In the genomic region with DNA sequence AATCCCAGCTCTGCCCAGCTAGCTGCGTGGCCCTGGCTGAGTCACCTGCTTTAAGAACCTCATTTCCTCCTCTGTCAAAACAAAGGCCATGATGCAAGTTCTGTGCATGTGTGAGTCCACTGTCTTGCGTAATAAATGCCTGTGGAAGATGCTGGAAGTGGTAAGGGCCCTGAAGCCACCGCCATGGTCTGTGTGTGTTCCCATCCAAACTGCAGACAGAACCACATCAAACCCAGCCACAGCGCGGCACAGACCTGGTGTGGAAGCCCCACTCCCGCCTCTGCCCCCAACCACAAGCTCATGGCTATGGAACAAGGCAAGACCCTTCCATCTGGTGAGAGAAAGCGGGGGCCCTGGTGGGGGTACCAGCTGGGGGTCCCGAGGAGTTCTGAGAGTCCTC, we compare ENCODE assay signal across 11 cellular contexts. TPM values are rescaled to one million over a fixed set of nuclear protein-coding genes. Genes with fewer than 3 reads are reported as not detected.
DNase-seq lines count a peak whose midpoint lies in the region; ATAC-seq and TF ChIP-seq lines count a peak whose summit lies in the region.
"Had no signal": no experiment of that assay in that cellular context is flagged by ENCODE, and none has a peak within 500 bp of the region (broad histone marks: within the 10 kb centered on the region; RNA-seq: fewer than 3 reads in every experiment).

No MANE protein-coding gene starts in this region.

- no peaks in the 10 kb centered on the region for H3K36me3 Mint-ChIP-seq in activated CD4-positive, alpha-beta T cell treated with anti-CD3 and anti-CD28 coated beads, Interleukin-2, amount 10 ng/mL, durations not matched to agents 7 days and 5 days (ENCODE audit: low read depth)

- intact Hi-C loops in left lung (cut with DNase I) = no loop called here

- no peaks in the 10 kb centered on the region for H3K9me3 Mint-ChIP-seq in activated CD4-positive, alpha-beta T cell treated with anti-CD3 and anti-CD28 coated beads, Interleukin-2, amount 10 ng/mL, durations not matched to agents 7 days and 5 days

- CTCF ChIA-PET in activated CD4-positive, alpha-beta T cell treated with anti-CD3 and anti-CD28 coated beads, Interleukin-2, amount 10 ng/mL, durations not matched to agents 7 days and 5 days (lab: Charles Lee) = interaction anchor here (1.0 kb wide), 1 partner anchor 22 kb away, joined by 3 read pairs; no protein-coding TSS in a partner anchor

- H3K27me3 ChIP-seq in adipocyte (replicated peaks; ENCODE audit: control insufficient read depth, insufficient read depth, low read length) (peaks cover 14% of the 10 kb centered on the region), left lung (peaks cover 12 to 87% of the 10 kb centered on the region in 2 donors)

- TF ChIP-seq CTCF in left lung (IDR thresholded peaks at IDR 0.05) = no peak

- POLR2A ChIA-PET in activated CD4-positive, alpha-beta T cell treated with anti-CD3 and anti-CD28 coated beads, Interleukin-2, amount 10 ng/mL, durations not matched to agents 7 days and 5 days (lab: Charles Lee) = no interaction called here

- H3K27ac ChIP-seq in left lung = peak overlapping the region in 1 of 2 donors; percentile 41

- no peak overlapping the region for H3K27ac Mint-ChIP-seq in activated CD4-positive, alpha-beta T cell treated with anti-CD3 and anti-CD28 coated beads, Interleukin-2, amount 10 ng/mL, durations not matched to agents 7 days and 5 days

- H3K4me3 Mint-ChIP-seq in activated CD4-positive, alpha-beta T cell treated with anti-CD3 and anti-CD28 coated beads, Interleukin-2, amount 10 ng/mL, durations not matched to agents 7 days and 5 days = no peak overlapping the region

- H3K36me3 ChIP-seq in adipocyte (ENCODE audit: control insufficient read depth, insufficient read depth, low read length, severe bottlenecking) (no peaks in the 10 kb centered on the region), left lung (no peaks in the 10 kb centered on the region)
- H3K36me3 ChIP-seq: heart right ventricle had no signal

- no peak overlapping the region for H3K4me3 ChIP-seq in adipocyte (ENCODE audit: low read length)
- no peak overlapping the region for H3K4me3 ChIP-seq in left lung
- H3K4me3 ChIP-seq: heart right ventricle had no signal

- peaks cover 30% of the 10 kb centered on the region for H3K27me3 Mint-ChIP-seq in activated CD4-positive, alpha-beta T cell treated with anti-CD3 and anti-CD28 coated beads, Interleukin-2, amount 10 ng/mL, durations not matched to agents 7 days and 5 days

- peak; percentile 83 to 89 for DNase-seq in AML-193 (lab: John Stamatoyannopoulos, UW)
- DNase-seq in HuH-7 (ENCODE audit: low spot score) = peak; percentile 48
- peak; percentile 80 for DNase-seq in adipocyte (ENCODE audit: low read depth)
- DNase-seq in left lung = peak; percentile 42 to 68
- DNase-seq in NCI-H510A treated with DMSO at 0.1 percent for 48 hours (lab: John Stamatoyannopoulos, UW) = no peak
- no peak for DNase-seq in globus pallidus (ENCODE audit: low spot score)
- no peak for DNase-seq in DMS153 (lab: John Stamatoyannopoulos, UW)
- DNase-seq in activated CD4-positive, alpha-beta T cell treated with anti-CD3 and anti-CD28 coated beads, Interleukin-2, amount 10 ng/mL, durations not matched to agents 7 days and 5 days = no peak
- DNase-seq: activated gamma-delta T cell, heart right ventricle, retina had no signal

- H3K4me1 ChIP-seq in adipocyte (ENCODE audit: control insufficient read depth, insufficient read depth, low read length) = peaks cover 7% of the 10 kb centered on the region
- peaks cover 0 to 12% of the 10 kb centered on the region in 2 donors for H3K4me1 ChIP-seq in left lung

- H3K9ac ChIP-seq in adipocyte (ENCODE audit: low read length) = no peak overlapping the region

- H3K4me1 Mint-ChIP-seq in activated CD4-positive, alpha-beta T cell treated with anti-CD3 and anti-CD28 coated beads, Interleukin-2, amount 10 ng/mL, durations not matched to agents 7 days and 5 days = no peaks in the 10 kb centered on the region

- peak; percentile 25 for ATAC-seq in left lung

- H3K9me3 ChIP-seq in adipocyte (ENCODE audit: control insufficient read depth, low read length) (no peaks in the 10 kb centered on the region), left lung (no peaks in the 10 kb centered on the region)
- H3K9me3 ChIP-seq: heart right ventricle had no signal

RNA-seq across cellular contexts. Expression of a gene that starts 26.0 kb away (rescaled TPM):
- under 1 TPM; 0.17 to 0.39 TPM for total RNA-seq in left lung
- not detected for total RNA-seq in activated CD4-positive, alpha-beta T cell treated with anti-CD3 and anti-CD28 coated beads, Interleukin-2, amount 10 ng/mL, durations not matched to agents 7 days and 5 days

RNA-seq across cellular contexts. Expression of a gene that starts 41.0 kb away (rescaled TPM):
- total RNA-seq in left lung = 10 to 100 TPM in 1 of 2 donors, 1 to 10 TPM in 1; 9.4 to 18.0 TPM
- under 1 TPM; 0.48 to 0.77 TPM for total RNA-seq in activated CD4-positive, alpha-beta T cell treated with anti-CD3 and anti-CD28 coated beads, Interleukin-2, amount 10 ng/mL, durations not matched to agents 7 days and 5 days

RNA-seq across cellular contexts. Expression of a gene that starts 48.5 kb away (rescaled TPM):
- under 1 TPM in 1 of 2 donors, not detected in 1; 0.65 TPM for total RNA-seq in left lung
- not detected for total RNA-seq in activated CD4-positive, alpha-beta T cell treated with anti-CD3 and anti-CD28 coated beads, Interleukin-2, amount 10 ng/mL, durations not matched to agents 7 days and 5 days

Comparison
In these comparisons a context has a peak if more than half of its experiments do, and no peak if none do; other contexts are left out.
1. DNase-seq: peak in AML-193 (2 of 2), HuH-7 (single experiment), adipocyte (single experiment) and left lung (2 of 2); none in NCI-H510A treated with DMSO at 0.1 percent for 48 hours (single experiment), globus pallidus (single experiment), DMS153 (single experiment) and activated CD4-positive, alpha-beta T cell treated with anti-CD3 and anti-CD28 coated beads, Interleukin-2, amount 10 ng/mL, durations not matched to agents 7 days and 5 days (single experiment).
2. RNA of a gene that starts 41.0 kb away (total RNA-seq): 9.4 to 18.0 TPM in left lung; 0.48 to 0.77 TPM in activated CD4-positive, alpha-beta T cell treated with anti-CD3 and anti-CD28 coated beads, Interleukin-2, amount 10 ng/mL, durations not matched to agents 7 days and 5 days; every median in the first group is over 4 times any median in the second.